ENCODE assay signal across 1 cellular context in the genomic region with DNA sequence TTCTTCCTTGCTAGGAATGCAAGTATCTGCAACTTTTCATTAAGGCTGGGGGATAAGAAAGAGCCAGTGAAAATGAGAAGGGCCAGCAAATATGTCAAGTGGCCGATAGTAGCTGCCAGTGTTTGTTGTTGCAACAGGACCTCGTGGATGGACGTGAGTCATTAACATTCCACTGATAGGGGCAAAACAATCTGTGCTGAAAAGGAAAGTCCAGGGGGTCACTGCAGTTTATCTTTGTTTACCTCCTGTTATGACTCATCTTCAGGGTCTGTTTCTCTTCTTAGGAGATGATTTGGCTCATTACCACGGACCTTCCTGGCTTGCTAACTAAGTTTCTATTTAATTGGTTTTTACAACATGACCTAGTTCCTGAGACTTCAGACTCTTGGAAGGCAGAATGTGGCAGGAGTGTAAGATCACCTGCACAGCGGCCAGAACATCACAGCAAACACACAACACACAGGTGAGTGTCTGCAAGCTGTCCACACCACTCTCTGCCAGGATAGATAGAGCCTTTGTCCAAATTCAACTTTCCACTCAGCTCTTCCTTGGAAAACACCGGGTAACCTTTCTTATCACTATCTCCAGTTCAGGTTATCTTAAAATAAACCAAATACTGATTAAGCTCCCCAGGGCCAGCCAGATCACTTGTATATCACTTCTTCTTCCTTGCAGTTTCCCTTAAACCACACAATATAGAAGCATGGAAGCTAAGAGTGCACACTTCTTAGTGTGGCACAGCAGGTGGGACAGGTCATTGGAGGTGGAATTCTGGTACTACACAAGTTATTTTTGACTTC.
TF ChIP-seq lines count a peak whose summit lies in the region.

No MANE protein-coding gene starts in this region.

TF ChIP-seq in HepG2, 621 proteins besides CTCF, POLR2A, EP300 and RAD21 (continued from another document and continues in another):
- TF ChIP-seq, protein P1, sequence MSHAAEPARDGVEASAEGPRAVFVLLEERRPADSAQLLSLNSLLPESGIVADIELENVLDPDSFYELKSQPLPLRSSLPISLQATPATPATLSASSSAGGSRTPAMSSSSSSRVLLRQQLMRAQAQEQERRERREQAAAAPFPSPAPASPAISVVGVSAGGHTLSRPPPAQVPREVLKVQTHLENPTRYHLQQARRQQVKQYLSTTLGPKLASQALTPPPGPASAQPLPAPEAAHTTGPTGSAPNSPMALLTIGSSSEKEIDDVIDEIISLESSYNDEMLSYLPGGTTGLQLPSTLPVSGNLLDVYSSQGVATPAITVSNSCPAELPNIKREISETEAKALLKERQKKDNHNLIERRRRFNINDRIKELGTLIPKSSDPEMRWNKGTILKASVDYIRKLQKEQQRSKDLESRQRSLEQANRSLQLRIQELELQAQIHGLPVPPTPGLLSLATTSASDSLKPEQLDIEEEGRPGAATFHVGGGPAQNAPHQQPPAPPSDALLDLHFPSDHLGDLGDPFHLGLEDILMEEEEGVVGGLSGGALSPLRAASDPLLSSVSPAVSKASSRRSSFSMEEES (CRISPR knock-in tag; IDR thresholded peaks at IDR 0.05) = peak; percentile 98
- TF ChIP-seq ZSCAN21 (CRISPR knock-in tag; IDR thresholded peaks at IDR 0.05; ENCODE audit: borderline replicate concordance) (no peak), PCBP2 (optimal IDR thresholded peaks at IDR 0.05; ENCODE audit: low read depth, low read length, poor library complexity, severe bottlenecking) (no peak), SMARCE1 (IDR thresholded peaks at IDR 0.05; ENCODE audit: borderline replicate concordance) (peak; percentile 25; the same call in 1 of the 2 replicates), TARDBP (CRISPR knock-in tag; IDR thresholded peaks at IDR 0.05) (peak; percentile 42; the same call in 1 of the 2 replicates), HNF4G (IDR thresholded peaks at IDR 0.05; ENCODE audit: borderline replicate concordance, low read depth, low read length) (no peak; the same call in 1 of the 2 replicates), HNF4G (CRISPR knock-in tag; IDR thresholded peaks at IDR 0.05; ENCODE audit: borderline replicate concordance, low read depth) (peak; percentile 42; the same call in 1 of the 2 replicates), ELK4 (CRISPR knock-in tag; IDR thresholded peaks at IDR 0.05; ENCODE audit: borderline replicate concordance) (no peak), HMG20B (CRISPR knock-in tag; conservative IDR thresholded peaks at IDR 0.05) (peak; percentile 97), ZNF331 (CRISPR knock-in tag; IDR thresholded peaks at IDR 0.05) (peak; percentile 71; the same call in 1 of the 2 replicates), ERF (CRISPR knock-in tag; IDR thresholded peaks at IDR 0.05) (peak; percentile 79), ZNF503 (CRISPR knock-in tag; IDR thresholded peaks at IDR 0.05) (peak; percentile 82), ADNP (CRISPR knock-in tag; IDR thresholded peaks at IDR 0.05) (no peak), FOXA3 (CRISPR knock-in tag; IDR thresholded peaks at IDR 0.05) (peak; percentile 94), ZNF124 (CRISPR knock-in tag; IDR thresholded peaks at IDR 0.05) (peak; percentile 55; the same call in 1 of the 2 replicates), TBX3 (IDR thresholded peaks at IDR 0.05; ENCODE audit: borderline replicate concordance) (peak; percentile 43; the same call in 1 of the 2 replicates), KAT7 (CRISPR knock-in tag; IDR thresholded peaks at IDR 0.05; ENCODE audit: borderline replicate concordance) (no peak), IRF2 (CRISPR knock-in tag; IDR thresholded peaks at IDR 0.05) (peak; percentile 82; the same call in 1 of the 2 replicates), HDAC1 (CRISPR knock-in tag; IDR thresholded peaks at IDR 0.05) (peak; percentile 84), ZNF747 (CRISPR knock-in tag; IDR thresholded peaks at IDR 0.05; ENCODE audit: borderline replicate concordance) (no peak), ZNF879 (CRISPR knock-in tag; IDR thresholded peaks at IDR 0.05) (no peak), GATAD2A (CRISPR knock-in tag; IDR thresholded peaks at IDR 0.05) (peak; percentile 88), MLX (CRISPR knock-in tag; IDR thresholded peaks at IDR 0.05) (peak; percentile 82), ELF3 (CRISPR knock-in tag; IDR thresholded peaks at IDR 0.05) (peak; percentile 89), POGZ (CRISPR knock-in tag; IDR thresholded peaks at IDR 0.05) (peak; percentile 53), HIVEP1 (CRISPR knock-in tag; IDR thresholded peaks at IDR 0.05) (no peak), FOXM1 (CRISPR knock-in tag; IDR thresholded peaks at IDR 0.05) (no peak), ZNF792 (CRISPR knock-in tag; IDR thresholded peaks at IDR 0.05) (peak; percentile 83; the same call in 1 of the 2 replicates), SOX5 (CRISPR knock-in tag; IDR thresholded peaks at IDR 0.05; ENCODE audit: borderline replicate concordance) (peak; percentile 91), MBD4 (IDR thresholded peaks at IDR 0.05; ENCODE audit: borderline replicate concordance, low read length) (no peak), ZSCAN5A (CRISPR knock-in tag; IDR thresholded peaks at IDR 0.05; ENCODE audit: borderline replicate concordance) (0 out of 2 replicates have a peak, but pooled peaks have one; percentile 24), RFXANK (CRISPR knock-in tag; IDR thresholded peaks at IDR 0.05) (no peak), KDM1A (CRISPR knock-in tag; IDR thresholded peaks at IDR 0.05) (peak; percentile 84), MIER2 (CRISPR knock-in tag; IDR thresholded peaks at IDR 0.05) (peak; percentile 92), NCOR1 (IDR thresholded peaks at IDR 0.05; ENCODE audit: borderline replicate concordance, low read length) (peak; percentile 60; the same call in 1 of the 2 replicates), FOSL2 (CRISPR knock-in tag; IDR thresholded peaks at IDR 0.05) (peak; percentile 100)
- TF ChIP-seq, protein P2, sequence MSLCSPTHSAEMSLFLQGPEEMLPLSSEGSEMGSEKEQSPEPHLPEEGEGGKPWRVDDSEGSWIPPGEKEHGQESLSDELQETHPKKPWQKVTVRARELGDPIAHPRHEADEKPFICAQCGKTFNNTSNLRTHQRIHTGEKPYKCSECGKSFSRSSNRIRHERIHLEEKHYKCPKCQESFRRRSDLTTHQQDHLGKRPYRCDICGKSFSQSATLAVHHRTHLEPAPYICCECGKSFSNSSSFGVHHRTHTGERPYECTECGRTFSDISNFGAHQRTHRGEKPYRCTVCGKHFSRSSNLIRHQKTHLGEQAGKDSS (CRISPR knock-in tag; IDR thresholded peaks at IDR 0.05; ENCODE audit: borderline replicate concordance, low read depth) = no peak
- TF ChIP-seq, protein P3, sequence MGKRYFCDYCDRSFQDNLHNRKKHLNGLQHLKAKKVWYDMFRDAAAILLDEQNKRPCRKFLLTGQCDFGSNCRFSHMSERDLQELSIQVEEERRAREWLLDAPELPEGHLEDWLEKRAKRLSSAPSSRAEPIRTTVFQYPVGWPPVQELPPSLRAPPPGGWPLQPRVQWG (CRISPR knock-in tag; IDR thresholded peaks at IDR 0.05; ENCODE audit: borderline replicate concordance, low read depth) = no peak
- TF ChIP-seq, protein P4, sequence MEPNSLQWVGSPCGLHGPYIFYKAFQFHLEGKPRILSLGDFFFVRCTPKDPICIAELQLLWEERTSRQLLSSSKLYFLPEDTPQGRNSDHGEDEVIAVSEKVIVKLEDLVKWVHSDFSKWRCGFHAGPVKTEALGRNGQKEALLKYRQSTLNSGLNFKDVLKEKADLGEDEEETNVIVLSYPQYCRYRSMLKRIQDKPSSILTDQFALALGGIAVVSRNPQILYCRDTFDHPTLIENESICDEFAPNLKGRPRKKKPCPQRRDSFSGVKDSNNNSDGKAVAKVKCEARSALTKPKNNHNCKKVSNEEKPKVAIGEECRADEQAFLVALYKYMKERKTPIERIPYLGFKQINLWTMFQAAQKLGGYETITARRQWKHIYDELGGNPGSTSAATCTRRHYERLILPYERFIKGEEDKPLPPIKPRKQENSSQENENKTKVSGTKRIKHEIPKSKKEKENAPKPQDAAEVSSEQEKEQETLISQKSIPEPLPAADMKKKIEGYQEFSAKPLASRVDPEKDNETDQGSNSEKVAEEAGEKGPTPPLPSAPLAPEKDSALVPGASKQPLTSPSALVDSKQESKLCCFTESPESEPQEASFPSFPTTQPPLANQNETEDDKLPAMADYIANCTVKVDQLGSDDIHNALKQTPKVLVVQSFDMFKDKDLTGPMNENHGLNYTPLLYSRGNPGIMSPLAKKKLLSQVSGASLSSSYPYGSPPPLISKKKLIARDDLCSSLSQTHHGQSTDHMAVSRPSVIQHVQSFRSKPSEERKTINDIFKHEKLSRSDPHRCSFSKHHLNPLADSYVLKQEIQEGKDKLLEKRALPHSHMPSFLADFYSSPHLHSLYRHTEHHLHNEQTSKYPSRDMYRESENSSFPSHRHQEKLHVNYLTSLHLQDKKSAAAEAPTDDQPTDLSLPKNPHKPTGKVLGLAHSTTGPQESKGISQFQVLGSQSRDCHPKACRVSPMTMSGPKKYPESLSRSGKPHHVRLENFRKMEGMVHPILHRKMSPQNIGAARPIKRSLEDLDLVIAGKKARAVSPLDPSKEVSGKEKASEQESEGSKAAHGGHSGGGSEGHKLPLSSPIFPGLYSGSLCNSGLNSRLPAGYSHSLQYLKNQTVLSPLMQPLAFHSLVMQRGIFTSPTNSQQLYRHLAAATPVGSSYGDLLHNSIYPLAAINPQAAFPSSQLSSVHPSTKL (CRISPR knock-in tag; IDR thresholded peaks at IDR 0.05) = peak; percentile 93
- TF ChIP-seq, protein P5, sequence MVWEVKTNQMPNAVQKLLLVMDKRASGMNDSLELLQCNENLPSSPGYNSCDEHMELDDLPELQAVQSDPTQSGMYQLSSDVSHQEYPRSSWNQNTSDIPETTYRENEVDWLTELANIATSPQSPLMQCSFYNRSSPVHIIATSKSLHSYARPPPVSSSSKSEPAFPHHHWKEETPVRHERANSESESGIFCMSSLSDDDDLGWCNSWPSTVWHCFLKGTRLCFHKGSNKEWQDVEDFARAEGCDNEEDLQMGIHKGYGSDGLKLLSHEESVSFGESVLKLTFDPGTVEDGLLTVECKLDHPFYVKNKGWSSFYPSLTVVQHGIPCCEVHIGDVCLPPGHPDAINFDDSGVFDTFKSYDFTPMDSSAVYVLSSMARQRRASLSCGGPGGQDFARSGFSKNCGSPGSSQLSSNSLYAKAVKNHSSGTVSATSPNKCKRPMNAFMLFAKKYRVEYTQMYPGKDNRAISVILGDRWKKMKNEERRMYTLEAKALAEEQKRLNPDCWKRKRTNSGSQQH (CRISPR knock-in tag; IDR thresholded peaks at IDR 0.05; ENCODE audit: low read depth) = peak; percentile 77
- TF ChIP-seq, protein P6, sequence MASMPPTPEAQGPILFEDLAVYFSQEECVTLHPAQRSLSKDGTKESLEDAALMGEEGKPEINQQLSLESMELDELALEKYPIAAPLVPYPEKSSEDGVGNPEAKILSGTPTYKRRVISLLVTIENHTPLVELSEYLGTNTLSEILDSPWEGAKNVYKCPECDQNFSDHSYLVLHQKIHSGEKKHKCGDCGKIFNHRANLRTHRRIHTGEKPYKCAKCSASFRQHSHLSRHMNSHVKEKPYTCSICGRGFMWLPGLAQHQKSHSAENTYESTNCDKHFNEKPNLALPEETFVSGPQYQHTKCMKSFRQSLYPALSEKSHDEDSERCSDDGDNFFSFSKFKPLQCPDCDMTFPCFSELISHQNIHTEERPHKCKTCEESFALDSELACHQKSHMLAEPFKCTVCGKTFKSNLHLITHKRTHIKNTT (CRISPR knock-in tag; IDR thresholded peaks at IDR 0.05) = no peak
